Comparison of ENCODE assay signal across 18 cellular contexts in genomic region chr6:43287717-43288679, GRCh38. TPM values are rescaled to one million over a fixed set of nuclear protein-coding genes. Genes with fewer than 3 reads are reported as not detected.
"Had no signal": no experiment of that assay in that cellular context is flagged by ENCODE, and none has a peak within 500 bp of the region (broad histone marks: within the 10 kb centered on the region; RNA-seq: fewer than 3 reads in every experiment).

No MANE protein-coding gene starts in this region.

- H3K36me3 ChIP-seq: ascending aorta, left ventricle myocardium inferior, sigmoid colon, suprapubic skin had no signal

- DNase-seq: activated CD4-positive, alpha-beta T cell treated with anti-CD3 and anti-CD28 coated beads, Interleukin-2, amount 10 ng/mL, durations not matched to agents 7 days and 5 days; activated CD8-positive, alpha-beta memory T cell treated with anti-CD3 and anti-CD28 coated beads, Interleukin-2, amount 50 U/mL, for 4 hours; activated effector memory CD4-positive, alpha-beta T cell treated with Interleukin-2 at 50 U/mL for 16 hours; activated naive CD4-positive, alpha-beta T cell treated with anti-CD3 and anti-CD28 coated beads, Interleukin-2, amount 50 U/mL, for 16 hours; activated T-cell treated with anti-CD3 and anti-CD28 coated beads, Interleukin-2, amount 50 U/mL, for 48 hours; effector CD4-positive, alpha-beta T cell; islet precursor cell; left ventricle myocardium inferior; occipital lobe; sigmoid colon; T-helper 1 cell; T-helper 9 cell; trophoblast cell had no signal

- H3K4me3 ChIP-seq: ascending aorta, left ventricle myocardium inferior, sigmoid colon, suprapubic skin had no signal

- FAIRE-seq: frontal cortex had no signal

- H3K27me3 ChIP-seq: ascending aorta had no signal

- H3K27ac ChIP-seq: ascending aorta, left ventricle myocardium inferior, sigmoid colon, suprapubic skin had no signal

- H3K9me3 ChIP-seq: ascending aorta, left ventricle myocardium inferior, sigmoid colon, suprapubic skin had no signal

- H3K4me1 ChIP-seq: ascending aorta, left ventricle myocardium inferior had no signal

RNA-seq across cellular contexts. Expression of gene SLC22A7, which starts 10.1 kb away (rescaled TPM):
- total RNA-seq: activated CD4-positive, alpha-beta T cell treated with anti-CD3 and anti-CD28 coated beads, Interleukin-2, amount 10 ng/mL, durations not matched to agents 7 days and 5 days; left ventricle myocardium inferior; renal cortical epithelial cell; sigmoid colon; suprapubic skin had no signal
- polyA plus RNA-seq: esophagus, sigmoid colon had no signal

RNA-seq across cellular contexts. Expression of gene CRIP3, which starts 20.6 kb away (rescaled TPM):
- total RNA-seq: ascending aorta, sigmoid colon had no signal

RNA-seq across cellular contexts. Expression of gene TTBK1, which starts 44.7 kb away (rescaled TPM):
- total RNA-seq: ascending aorta, suprapubic skin had no signal
